ENCODE assay signal across 38 cellular contexts in genomic region chr12:40650038-40650704, GRCh38. TPM values are rescaled to one million over a fixed set of nuclear protein-coding genes. Genes with fewer than 3 reads are reported as not detected.
"Had no signal": no experiment of that assay in that cellular context is flagged by ENCODE, and none has a peak within 500 bp of the region (broad histone marks: within the 10 kb centered on the region; RNA-seq: fewer than 3 reads in every experiment).

No MANE protein-coding gene starts in this region.

- H3K36me3 ChIP-seq: adrenal gland, breast epithelium, MG63, Peyer's patch had no signal

- H3K4me1 Mint-ChIP-seq: activated CD4-positive, alpha-beta memory T cell treated with anti-CD3 and anti-CD28 coated beads, Interleukin-2, amount 10 ng/mL, durations not matched to agents 7 days and 5 days; activated CD8-positive, alpha-beta memory T cell treated with anti-CD3 and anti-CD28 coated beads, Interleukin-2, amount 10 ng/mL, durations not matched to agents 7 days and 5 days had no signal

- H3K4me1 ChIP-seq: adrenal gland, body of pancreas, breast epithelium, Peyer's patch had no signal

- H3K4me3 ChIP-seq: adrenal gland, body of pancreas, breast epithelium, MG63, Peyer's patch had no signal

- H3K27me3 ChIP-seq: adrenal gland, body of pancreas, breast epithelium, MG63, Peyer's patch had no signal

- H3K27ac Mint-ChIP-seq: activated CD4-positive, alpha-beta memory T cell treated with anti-CD3 and anti-CD28 coated beads, Interleukin-2, amount 10 ng/mL, durations not matched to agents 7 days and 5 days; activated CD8-positive, alpha-beta memory T cell treated with anti-CD3 and anti-CD28 coated beads, Interleukin-2, amount 10 ng/mL, durations not matched to agents 7 days and 5 days; activated naive CD4-positive, alpha-beta T cell treated with anti-CD3 and anti-CD28 coated beads for 36 hours; activated naive CD4-positive, alpha-beta T cell treated with anti-CD3 and anti-CD28 coated beads, Interleukin-2, amount 50 U/mL, for 72 hours; activated T-cell treated with anti-CD3 and anti-CD28 coated beads, Interleukin-2, amount 50 U/mL, for 72 hours; activated T-helper 2 cell treated with anti-CD3 and anti-CD28 coated beads, Interferon-gamma antibody, Interleukin-2, Interleukin-4, amounts not matched to agents 10 μg/mL and 5 μg/mL and 100 μg/mL, durations not matched to agents 14 hours and 24 hours and 36 hours had no signal

- H3K9me3 Mint-ChIP-seq: activated CD4-positive, alpha-beta memory T cell treated with anti-CD3 and anti-CD28 coated beads, Interleukin-2, amount 10 ng/mL, durations not matched to agents 7 days and 5 days; activated naive CD4-positive, alpha-beta T cell treated with anti-CD3 and anti-CD28 coated beads for 36 hours; activated naive CD4-positive, alpha-beta T cell treated with anti-CD3 and anti-CD28 coated beads, Interleukin-2, amount 50 U/mL, for 72 hours; activated T-helper 2 cell treated with anti-CD3 and anti-CD28 coated beads, Interferon-gamma antibody, Interleukin-2, Interleukin-4, amounts not matched to agents 10 μg/mL and 5 μg/mL and 100 μg/mL, durations not matched to agents 14 hours and 24 hours and 36 hours had no signal

- H3K4me3 Mint-ChIP-seq: activated CD4-positive, alpha-beta memory T cell treated with anti-CD3 and anti-CD28 coated beads, Interleukin-2, amount 10 ng/mL, durations not matched to agents 7 days and 5 days; activated CD8-positive, alpha-beta memory T cell treated with anti-CD3 and anti-CD28 coated beads, Interleukin-2, amount 10 ng/mL, durations not matched to agents 7 days and 5 days; activated naive CD4-positive, alpha-beta T cell treated with anti-CD3 and anti-CD28 coated beads for 36 hours; activated T-cell treated with anti-CD3 and anti-CD28 coated beads, Interleukin-2, amount 50 U/mL, for 72 hours had no signal

- H3K9me3 ChIP-seq: adrenal gland, MG63, Peyer's patch had no signal

- H3K27me3 Mint-ChIP-seq: activated CD4-positive, alpha-beta memory T cell treated with anti-CD3 and anti-CD28 coated beads, Interleukin-2, amount 10 ng/mL, durations not matched to agents 7 days and 5 days; activated CD8-positive, alpha-beta memory T cell treated with anti-CD3 and anti-CD28 coated beads, Interleukin-2, amount 10 ng/mL, durations not matched to agents 7 days and 5 days had no signal

- DNase-seq: activated CD4-positive, alpha-beta memory T cell treated with anti-CD3 and anti-CD28 coated beads, Interleukin-2, amount 10 ng/mL, durations not matched to agents 7 days and 5 days; activated CD4-positive, alpha-beta T cell treated with anti-CD3 and anti-CD28 coated beads for 1 hour; activated CD4-positive, alpha-beta T cell treated with anti-CD3 and anti-CD28 coated beads for 48 hours; activated CD4-positive, CD25-positive, alpha-beta regulatory T cell; activated CD8-positive, alpha-beta memory T cell treated with anti-CD3 and anti-CD28 coated beads for 24 hours; activated CD8-positive, alpha-beta memory T cell treated with anti-CD3 and anti-CD28 coated beads, Interleukin-2, amount 10 ng/mL, durations not matched to agents 7 days and 5 days; activated CD8-positive, alpha-beta memory T cell treated with anti-CD3 and anti-CD28 coated beads, Interleukin-2, amount 50 U/mL, for 48 hours; activated gamma-delta T cell; activated naive CD4-positive, alpha-beta T cell treated with anti-CD3 and anti-CD28 coated beads for 36 hours; activated T-cell treated with anti-CD3 and anti-CD28 coated beads, Interleukin-2, amount 50 U/mL, for 1 hour; activated T-cell treated with anti-CD3 and anti-CD28 coated beads, Interleukin-2, amount 50 U/mL, for 72 hours; adrenal gland; body of pancreas; Kasumi-1; MG63; NCI-H1048; NCI-H1105 treated with DMSO at 0.1 percent for 48 hours; NCI-H1436; NCI-H1694; NCI-H1930; NCI-H2081 treated with DMSO at 0.1 percent for 48 hours; NCI-H226; NCI-H446 treated with DMSO at 0.1 percent for 48 hours; NCI-H524; NCI-H69; NK-92 treated with Interleukin-12 subunit alpha and Interleukin-12 subunit beta, amount 100 ng/mL, for 24 hours; Peyer's patch; Right ventricle myocardium superior; SW 1271; T-helper 1 cell; T-helper 2 cell; T-helper 9 cell had no signal

- H3K36me3 Mint-ChIP-seq: activated CD8-positive, alpha-beta memory T cell treated with anti-CD3 and anti-CD28 coated beads, Interleukin-2, amount 10 ng/mL, durations not matched to agents 7 days and 5 days; activated naive CD4-positive, alpha-beta T cell treated with anti-CD3 and anti-CD28 coated beads, Interleukin-2, amount 50 U/mL, for 72 hours had no signal

- H3K27ac ChIP-seq: adrenal gland, body of pancreas, breast epithelium, Peyer's patch, RWPE1, VCaP had no signal

RNA-seq across cellular contexts. Expression of gene CNTN1, which starts 42.1 kb away (rescaled TPM):
- total RNA-seq: activated CD4-positive, alpha-beta memory T cell treated with anti-CD3 and anti-CD28 coated beads, Interleukin-2, amount 10 ng/mL, durations not matched to agents 7 days and 5 days; activated CD8-positive, alpha-beta memory T cell treated with anti-CD3 and anti-CD28 coated beads, Interleukin-2, amount 10 ng/mL, durations not matched to agents 7 days and 5 days; activated naive CD4-positive, alpha-beta T cell treated with anti-CD3 and anti-CD28 coated beads for 36 hours; activated naive CD4-positive, alpha-beta T cell treated with anti-CD3 and anti-CD28 coated beads, Interleukin-2, amount 50 U/mL, for 72 hours; activated T-cell treated with anti-CD3 and anti-CD28 coated beads, Interleukin-2, amount 50 U/mL, for 72 hours; activated T-helper 2 cell treated with anti-CD3 and anti-CD28 coated beads, Interferon-gamma antibody, Interleukin-2, Interleukin-4, amounts not matched to agents 10 μg/mL and 5 μg/mL and 100 μg/mL, durations not matched to agents 14 hours and 24 hours and 36 hours; OCI-LY7 had no signal
